Comparison of ENCODE assay signal across 8 cellular contexts in genomic region chr1:60821156-60821555, GRCh38.
"Had no signal": no experiment of that assay in that cellular context is flagged by ENCODE, and none has a peak within 500 bp of the region (broad histone marks: within the 10 kb centered on the region; RNA-seq: fewer than 3 reads in every experiment).

No MANE protein-coding gene starts in this region.

- ATAC-seq: HepG2, K562 had no signal

- H3K4me3 ChIP-seq: K562 had no signal

- FAIRE-seq: HepG2, HTR-8/SVneo, K562 had no signal

- DNase-seq: IMR-90, KBM-7, KG1 had no signal

- H3K27ac ChIP-seq: HL-60, KMS-11 had no signal
